In the genomic region with DNA sequence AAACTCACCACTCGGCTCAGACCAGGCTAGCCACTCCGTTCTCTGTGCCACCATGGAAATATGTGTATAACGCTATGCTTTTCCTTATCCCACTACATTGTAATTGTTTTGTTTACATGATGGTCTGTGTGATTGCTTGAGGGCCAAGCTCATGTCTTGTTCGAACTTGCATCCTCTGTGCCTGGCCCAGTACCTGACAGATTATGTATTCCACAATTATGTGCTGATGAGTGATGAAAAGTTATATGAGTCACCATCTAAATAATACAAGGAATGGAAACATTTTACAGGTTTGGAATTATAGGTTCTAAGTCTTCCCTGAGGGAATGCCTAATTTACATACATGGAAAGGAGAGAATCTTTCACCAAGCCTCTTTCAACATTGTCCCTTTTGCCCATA, we compare ENCODE assay signal across 30 cellular contexts.
"Had no signal": no experiment of that assay in that cellular context is flagged by ENCODE, and none has a peak within 500 bp of the region (broad histone marks: within the 10 kb centered on the region; RNA-seq: fewer than 3 reads in every experiment).

No MANE protein-coding gene starts in this region.

- H3K4me1 ChIP-seq: ascending aorta, esophagus squamous epithelium had no signal

- H3K4me3 ChIP-seq: ascending aorta, esophagus squamous epithelium had no signal

- FAIRE-seq: colon, endometrium, endothelial cell of umbilical vein, frontal cortex had no signal

- H3K27me3 ChIP-seq: ascending aorta, esophagus squamous epithelium had no signal

- ATAC-seq: activated CD4-positive, alpha-beta T cell treated with anti-CD3 and anti-CD28 coated beads for 36 hours; activated CD8-positive, alpha-beta memory T cell treated with anti-CD3 and anti-CD28 coated beads, Interleukin-2, amount 10 ng/mL, durations not matched to agents 7 days and 5 days; activated CD8-positive, alpha-beta T cell treated with anti-CD3 and anti-CD28 coated beads, Interleukin-2, amount 10 ng/mL, durations not matched to agents 7 days and 5 days; activated naive CD4-positive, alpha-beta T cell treated with anti-CD3 and anti-CD28 coated beads, Interleukin-2, amount 50 U/mL, for 72 hours had no signal

- H3K27ac Mint-ChIP-seq: activated CD4-positive, alpha-beta memory T cell treated with anti-CD3 and anti-CD28 coated beads for 36 hours; activated CD4-positive, alpha-beta T cell treated with anti-CD3 and anti-CD28 coated beads for 36 hours; activated CD4-positive, alpha-beta T cell treated with anti-CD3 and anti-CD28 coated beads, Interleukin-2, amount 10 ng/mL, durations not matched to agents 24 days and 14 days; activated CD8-positive, alpha-beta memory T cell treated with anti-CD3 and anti-CD28 coated beads, Interleukin-2, amount 10 ng/mL, durations not matched to agents 7 days and 5 days; activated CD8-positive, alpha-beta T cell treated with anti-CD3 and anti-CD28 coated beads, Interleukin-2, amount 10 ng/mL, durations not matched to agents 7 days and 5 days; activated naive CD4-positive, alpha-beta T cell treated with anti-CD3 and anti-CD28 coated beads, Interleukin-2, amount 10 ng/mL, durations not matched to agents 7 days and 5 days; activated naive CD4-positive, alpha-beta T cell treated with anti-CD3 and anti-CD28 coated beads, Interleukin-2, amount 50 U/mL, for 72 hours; activated naive CD8-positive, alpha-beta T cell treated with anti-CD3 and anti-CD28 coated beads, Interleukin-2, amount 10 ng/mL, durations not matched to agents 7 days and 5 days; brain had no signal

- DNase-seq: activated CD4-positive, alpha-beta memory T cell treated with anti-CD3 and anti-CD28 coated beads for 36 hours; activated CD4-positive, alpha-beta T cell treated with anti-CD3 and anti-CD28 coated beads for 36 hours; activated CD4-positive, alpha-beta T cell treated with anti-CD3 and anti-CD28 coated beads, Interleukin-2, amount 10 ng/mL, durations not matched to agents 24 days and 14 days; activated CD4-positive, CD25-positive, alpha-beta regulatory T cell; activated CD4-positive, CD25-positive, alpha-beta regulatory T cell treated with anti-CD3 and anti-CD28 coated beads, Interleukin-2, amount 50 U/mL, for 72 hours; activated CD8-positive, alpha-beta memory T cell treated with anti-CD3 and anti-CD28 coated beads, Interleukin-2, amount 10 ng/mL, durations not matched to agents 7 days and 5 days; activated CD8-positive, alpha-beta memory T cell treated with anti-CD3 and anti-CD28 coated beads, Interleukin-2, amount 50 U/mL, for 4 hours; activated CD8-positive, alpha-beta T cell treated with anti-CD3 and anti-CD28 coated beads, Interleukin-2, amount 10 ng/mL, durations not matched to agents 7 days and 5 days; activated gamma-delta T cell; activated naive CD4-positive, alpha-beta T cell; activated naive CD4-positive, alpha-beta T cell treated with anti-CD3 and anti-CD28 coated beads, Interleukin-2, amount 10 ng/mL, durations not matched to agents 7 days and 5 days; activated naive CD8-positive, alpha-beta T cell treated with anti-CD3 and anti-CD28 coated beads, Interleukin-2, amount 10 ng/mL, durations not matched to agents 7 days and 5 days; activated T-cell treated with anti-CD3 and anti-CD28 coated beads, Interleukin-2, amount 50 U/mL, for 1 hour; activated T-cell treated with anti-CD3 and anti-CD28 coated beads, Interleukin-2, amount 50 U/mL, for 48 hours; caudate nucleus; cortex of kidney; dermis blood vessel endothelial cell; effector CD4-positive, alpha-beta T cell; erythroblast; esophagus squamous epithelium; head of caudate nucleus; hippocampal formation; T-helper 2 cell had no signal

- H3K27me3 Mint-ChIP-seq: activated CD4-positive, alpha-beta T cell treated with anti-CD3 and anti-CD28 coated beads, Interleukin-2, amount 10 ng/mL, durations not matched to agents 24 days and 14 days; activated CD8-positive, alpha-beta memory T cell treated with anti-CD3 and anti-CD28 coated beads, Interleukin-2, amount 10 ng/mL, durations not matched to agents 7 days and 5 days; activated naive CD4-positive, alpha-beta T cell treated with anti-CD3 and anti-CD28 coated beads, Interleukin-2, amount 10 ng/mL, durations not matched to agents 7 days and 5 days; activated naive CD8-positive, alpha-beta T cell treated with anti-CD3 and anti-CD28 coated beads, Interleukin-2, amount 10 ng/mL, durations not matched to agents 7 days and 5 days; brain had no signal

- H3K36me3 ChIP-seq: ascending aorta, esophagus squamous epithelium had no signal

- H3K4me3 Mint-ChIP-seq: activated CD4-positive, alpha-beta memory T cell treated with anti-CD3 and anti-CD28 coated beads for 36 hours; activated CD4-positive, alpha-beta T cell treated with anti-CD3 and anti-CD28 coated beads for 36 hours; activated CD4-positive, alpha-beta T cell treated with anti-CD3 and anti-CD28 coated beads, Interleukin-2, amount 10 ng/mL, durations not matched to agents 24 days and 14 days; activated CD8-positive, alpha-beta memory T cell treated with anti-CD3 and anti-CD28 coated beads, Interleukin-2, amount 10 ng/mL, durations not matched to agents 7 days and 5 days; activated CD8-positive, alpha-beta T cell treated with anti-CD3 and anti-CD28 coated beads, Interleukin-2, amount 10 ng/mL, durations not matched to agents 7 days and 5 days; activated naive CD4-positive, alpha-beta T cell treated with anti-CD3 and anti-CD28 coated beads, Interleukin-2, amount 10 ng/mL, durations not matched to agents 7 days and 5 days; activated naive CD8-positive, alpha-beta T cell treated with anti-CD3 and anti-CD28 coated beads, Interleukin-2, amount 10 ng/mL, durations not matched to agents 7 days and 5 days; brain had no signal

- H3K36me3 Mint-ChIP-seq: activated CD8-positive, alpha-beta memory T cell treated with anti-CD3 and anti-CD28 coated beads, Interleukin-2, amount 10 ng/mL, durations not matched to agents 7 days and 5 days; activated naive CD4-positive, alpha-beta T cell treated with anti-CD3 and anti-CD28 coated beads, Interleukin-2, amount 10 ng/mL, durations not matched to agents 7 days and 5 days; activated naive CD8-positive, alpha-beta T cell treated with anti-CD3 and anti-CD28 coated beads, Interleukin-2, amount 10 ng/mL, durations not matched to agents 7 days and 5 days; brain had no signal

- H3K27ac ChIP-seq: ascending aorta, esophagus squamous epithelium had no signal

- H3K4me1 Mint-ChIP-seq: activated CD4-positive, alpha-beta T cell treated with anti-CD3 and anti-CD28 coated beads for 36 hours; activated CD4-positive, alpha-beta T cell treated with anti-CD3 and anti-CD28 coated beads, Interleukin-2, amount 10 ng/mL, durations not matched to agents 24 days and 14 days; activated CD8-positive, alpha-beta memory T cell treated with anti-CD3 and anti-CD28 coated beads, Interleukin-2, amount 10 ng/mL, durations not matched to agents 7 days and 5 days; activated naive CD4-positive, alpha-beta T cell treated with anti-CD3 and anti-CD28 coated beads, Interleukin-2, amount 10 ng/mL, durations not matched to agents 7 days and 5 days; activated naive CD8-positive, alpha-beta T cell treated with anti-CD3 and anti-CD28 coated beads, Interleukin-2, amount 10 ng/mL, durations not matched to agents 7 days and 5 days; brain had no signal
